29 cellular contexts compared by ENCODE assay signal in genomic region chr10:129169115-129169514, GRCh38.
"Had no signal": no experiment of that assay in that cellular context is flagged by ENCODE, and none has a peak within 500 bp of the region (broad histone marks: within the 10 kb centered on the region; RNA-seq: fewer than 3 reads in every experiment).

No MANE protein-coding gene starts in this region.

- ATAC-seq: natural killer cell; psoas muscle; right cardiac atrium; right lobe of liver; stimulated activated naive CD8-positive, alpha-beta T cell treated with anti-CD3 and anti-CD28 coated beads, Interleukin-15, amount 100 ng/mL, for 72 hours; stimulated activated naive CD8-positive, alpha-beta T cell treated with anti-CD3 and anti-CD28 coated beads, Interleukin-15, Interleukin-2, amounts not matched to agents 100 U/mL and 50 U/mL, for 24 hours; upper lobe of right lung had no signal

- H3K27me3 Mint-ChIP-seq: stimulated activated naive CD8-positive, alpha-beta T cell treated with anti-CD3 and anti-CD28 coated beads, Interleukin-15, amount 100 ng/mL, for 72 hours; type B pancreatic cell had no signal

- H3K36me3 Mint-ChIP-seq: natural killer cell; neural progenitor cell; stimulated activated memory B cell treated with anti-CD40 and anti-IgM and Interleukin-4, amounts not matched to agents 10 μg/mL and 1 μg/mL and 100 μg/mL, for 72 hours; type B pancreatic cell had no signal

- H3K9me3 Mint-ChIP-seq: natural killer cell; nephron; neural progenitor cell; stimulated activated memory B cell treated with anti-CD40 and anti-IgM and Interleukin-4, amounts not matched to agents 10 μg/mL and 1 μg/mL and 100 μg/mL, for 72 hours; stimulated activated naive CD8-positive, alpha-beta T cell treated with anti-CD3 and anti-CD28 coated beads, Interleukin-15, amount 100 ng/mL, for 72 hours; type B pancreatic cell had no signal

- H3K27me3 ChIP-seq: neural progenitor cell, ovary, right lobe of liver, sigmoid colon, suprapubic skin, testis, tibial artery, transverse colon, upper lobe of right lung, uterus had no signal

- H3K36me3 ChIP-seq: neural progenitor cell, ovary, right lobe of liver, sigmoid colon, suprapubic skin, tibial artery, transverse colon, upper lobe of right lung, uterus had no signal

- H3K27ac ChIP-seq: neural progenitor cell, ovary, parathyroid adenoma, psoas muscle, right lobe of liver, sigmoid colon, suprapubic skin, testis, tibial artery, transverse colon, upper lobe of right lung, uterus had no signal

- DNase-seq: natural killer cell; occipital lobe; ovary; posterior cingulate gyrus; psoas muscle; right cardiac atrium; right lobe of liver; sigmoid colon; small intestine; stimulated activated CD4-positive, alpha-beta T cell treated with anti-CD3 and anti-CD28 coated beads, Interleukin-15, amount 100 ng/mL, for 24 hours; stimulated activated CD4-positive, alpha-beta T cell treated with anti-CD3 and anti-CD28 coated beads, Interleukin-2, amount 100 ng/mL, for 24 hours; stimulated activated CD4-positive, alpha-beta T cell treated with anti-CD3 and anti-CD28 coated beads, Interleukin-2, amount 100 ng/mL, for 48 hours; stimulated activated CD4-positive, alpha-beta T cell treated with anti-CD3 and anti-CD28 coated beads, Interleukin-4, amount 100 ng/mL, for 24 hours; stimulated activated naive CD4-positive, alpha-beta T cell; stimulated activated naive CD8-positive, alpha-beta T cell treated with anti-CD3 and anti-CD28 coated beads, Interleukin-15, amount 100 ng/mL, for 72 hours; stimulated activated naive CD8-positive, alpha-beta T cell treated with anti-CD3 and anti-CD28 coated beads, Interleukin-15, Interleukin-2, amounts not matched to agents 100 U/mL and 50 U/mL, for 24 hours; substantia nigra; testis; tibial artery; transverse colon; upper lobe of right lung; uterus had no signal

- H3K4me3 Mint-ChIP-seq: natural killer cell; nephron; neural progenitor cell; stimulated activated memory B cell treated with anti-CD40 and anti-IgM and Interleukin-4, amounts not matched to agents 10 μg/mL and 1 μg/mL and 100 μg/mL, for 72 hours; stimulated activated naive CD8-positive, alpha-beta T cell treated with anti-CD3 and anti-CD28 coated beads, Interleukin-15, amount 100 ng/mL, for 72 hours; type B pancreatic cell had no signal

- H3K27ac Mint-ChIP-seq: natural killer cell; nephron; neural progenitor cell; progenitor cell of endocrine pancreas; stimulated activated memory B cell treated with anti-CD40 and anti-IgM and Interleukin-4, amounts not matched to agents 10 μg/mL and 1 μg/mL and 100 μg/mL, for 72 hours; stimulated activated naive CD8-positive, alpha-beta T cell treated with anti-CD3 and anti-CD28 coated beads, Interleukin-15, amount 100 ng/mL, for 72 hours; type B pancreatic cell had no signal

- H3K4me1 ChIP-seq: parathyroid adenoma, psoas muscle, right lobe of liver, sigmoid colon, suprapubic skin, testis, tibial artery, transverse colon, upper lobe of right lung, uterus had no signal

- H3K4me3 ChIP-seq: neural progenitor cell, ovary, psoas muscle, right lobe of liver, sigmoid colon, suprapubic skin, testis, tibial artery, transverse colon, upper lobe of right lung, uterus had no signal

- H3K4me1 Mint-ChIP-seq: natural killer cell; stimulated activated memory B cell treated with anti-CD40 and anti-IgM and Interleukin-4, amounts not matched to agents 10 μg/mL and 1 μg/mL and 100 μg/mL, for 72 hours had no signal

- H3K9me3 ChIP-seq: ovary, psoas muscle, right lobe of liver, sigmoid colon, suprapubic skin, testis, tibial artery, transverse colon, upper lobe of right lung, uterus had no signal
